12 cellular contexts compared by ENCODE assay signal in the genomic region with DNA sequence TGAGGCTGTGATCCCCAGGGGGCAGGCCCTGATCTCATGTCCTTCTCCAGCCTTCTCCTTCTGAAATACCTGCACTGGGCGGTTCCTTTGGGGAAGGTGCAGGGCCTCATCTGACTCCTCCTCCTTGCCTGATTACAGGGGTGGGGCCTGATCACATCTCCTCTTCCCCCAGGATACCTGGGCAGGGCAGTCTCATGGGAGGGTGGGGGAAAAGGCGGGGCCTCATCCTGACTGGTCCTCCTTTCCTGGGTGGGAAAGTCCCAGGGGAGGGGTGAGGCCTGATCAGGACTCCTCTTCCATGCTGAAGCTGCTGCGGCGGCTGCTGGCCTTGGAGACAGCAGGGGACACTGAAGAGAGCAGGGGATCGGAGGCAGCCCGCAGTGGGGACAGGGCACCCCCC. TPM values are rescaled to one million over a fixed set of nuclear protein-coding genes. Genes with fewer than 3 reads are reported as not detected.
DNase-seq lines count a peak whose midpoint lies in the region; ATAC-seq and TF ChIP-seq lines count a peak whose summit lies in the region.
"Had no signal": no experiment of that assay in that cellular context is flagged by ENCODE, and none has a peak within 500 bp of the region (broad histone marks: within the 10 kb centered on the region; RNA-seq: fewer than 3 reads in every experiment).

No MANE protein-coding gene starts in this region.

- TF ChIP-seq CTCF in natural killer cell (IDR thresholded peaks at IDR 0.05) (no peak), foreskin keratinocyte (conservative IDR thresholded peaks at IDR 0.05) (no peak), upper lobe of right lung (IDR thresholded peaks at IDR 0.05) (no peak)

- no peak overlapping the region for H3K4me3 ChIP-seq in upper lobe of right lung

- intact Hi-C loops in natural killer cell (cut with micrococcal nuclease), result no loop called here
- intact Hi-C loops in upper lobe of right lung (cut with DNase I), result no loop called here

- ATAC-seq in natural killer cell (peak in 2 of 3 donors; percentile 12 to 15), foreskin keratinocyte (peak; percentile 98), upper lobe of right lung (peak; percentile 50), GM18873 (IDR thresholded peaks at IDR 0.05; ENCODE audit: low FRiP score, unreplicated experiment) (no peak)
- no peak for ATAC-seq in natural killer cell treated with Interleukin-12 subunit alpha and Interleukin-12 subunit beta and Interleukin-15 and Interleukin-18, amount 100 ng/mL, for 72 hours
- ATAC-seq: stimulated activated naive CD8-positive, alpha-beta T cell treated with anti-CD3 and anti-CD28 coated beads, Interleukin-15, Interleukin-2, amounts not matched to agents 100 U/mL and 50 U/mL, for 24 hours had no signal

- H3K36me3 ChIP-seq in upper lobe of right lung, result peaks cover 27% of the 10 kb centered on the region

- H3K27ac ChIP-seq in foreskin keratinocyte, result no peak overlapping the region
- H3K27ac ChIP-seq in upper lobe of right lung, result no peak overlapping the region

- no peak for DNase-seq in natural killer cell
- DNase-seq in natural killer cell treated with Interleukin-12 subunit alpha and Interleukin-12 subunit beta and Interleukin-15 and Interleukin-18, amount 100 ng/mL, for 72 hours (ENCODE audit: low spot score), result no peak
- peak; percentile 71 to 85 for DNase-seq in foreskin keratinocyte
- no peak for DNase-seq in upper lobe of right lung
- DNase-seq in dermis blood vessel endothelial cell, result no peak
- DNase-seq: activated B cell treated with CpG ODN at 0.5 μM for 24 hours; activated CD8-positive, alpha-beta memory T cell treated with anti-CD3 and anti-CD28 coated beads, Interleukin-2, amount 50 U/mL, for 4 hours; activated naive CD8-positive, alpha-beta T cell treated with anti-CD3 and anti-CD28 coated beads, Interleukin-2, amount 10 ng/mL, durations not matched to agents 7 days and 5 days; DMS153; NCI-H2081; stimulated activated naive CD8-positive, alpha-beta T cell treated with anti-CD3 and anti-CD28 coated beads, Interleukin-15, Interleukin-2, amounts not matched to agents 100 U/mL and 50 U/mL, for 24 hours had no signal

- no peaks in the 10 kb centered on the region for H3K36me3 Mint-ChIP-seq in natural killer cell
- H3K36me3 Mint-ChIP-seq in natural killer cell treated with Interleukin-12 subunit alpha and Interleukin-12 subunit beta and Interleukin-15 and Interleukin-18, amount 100 ng/mL, for 72 hours, result peaks cover 11% of the 10 kb centered on the region

- no peaks in the 10 kb centered on the region for H3K4me1 Mint-ChIP-seq in natural killer cell
- peaks cover 4 to 8% of the 10 kb centered on the region in 2 donors for H3K4me1 Mint-ChIP-seq in natural killer cell treated with Interleukin-12 subunit alpha and Interleukin-12 subunit beta and Interleukin-15 and Interleukin-18, amount 100 ng/mL, for 72 hours (ENCODE audit: low read depth in 2 of 2)
- H3K4me1 Mint-ChIP-seq: activated naive CD8-positive, alpha-beta T cell treated with anti-CD3 and anti-CD28 coated beads, Interleukin-2, amount 10 ng/mL, durations not matched to agents 7 days and 5 days had no signal

- H3K27ac Mint-ChIP-seq in natural killer cell, result no peak overlapping the region
- H3K27ac Mint-ChIP-seq in natural killer cell treated with Interleukin-12 subunit alpha and Interleukin-12 subunit beta and Interleukin-15 and Interleukin-18, amount 100 ng/mL, for 72 hours, result no peak overlapping the region
- H3K27ac Mint-ChIP-seq: activated B cell treated with CpG ODN at 0.5 μM for 24 hours; activated naive CD8-positive, alpha-beta T cell treated with anti-CD3 and anti-CD28 coated beads, Interleukin-2, amount 10 ng/mL, durations not matched to agents 7 days and 5 days had no signal

- H3K9me3 ChIP-seq in upper lobe of right lung, result no peaks in the 10 kb centered on the region

- no peaks in the 10 kb centered on the region for H3K27me3 Mint-ChIP-seq in natural killer cell (ENCODE audit: low read depth in 2 of 2)
- H3K27me3 Mint-ChIP-seq in natural killer cell treated with Interleukin-12 subunit alpha and Interleukin-12 subunit beta and Interleukin-15 and Interleukin-18, amount 100 ng/mL, for 72 hours, result no peaks in the 10 kb centered on the region
- H3K27me3 Mint-ChIP-seq: activated B cell treated with CpG ODN at 0.5 μM for 24 hours; activated naive CD8-positive, alpha-beta T cell treated with anti-CD3 and anti-CD28 coated beads, Interleukin-2, amount 10 ng/mL, durations not matched to agents 7 days and 5 days had no signal

- H3K27me3 ChIP-seq in foreskin keratinocyte, result no peaks in the 10 kb centered on the region
- no peaks in the 10 kb centered on the region for H3K27me3 ChIP-seq in upper lobe of right lung

- no peaks in the 10 kb centered on the region for H3K9me3 Mint-ChIP-seq in natural killer cell
- H3K9me3 Mint-ChIP-seq in natural killer cell treated with Interleukin-12 subunit alpha and Interleukin-12 subunit beta and Interleukin-15 and Interleukin-18, amount 100 ng/mL, for 72 hours, result no peaks in the 10 kb centered on the region
- H3K9me3 Mint-ChIP-seq: activated B cell treated with CpG ODN at 0.5 μM for 24 hours; activated naive CD8-positive, alpha-beta T cell treated with anti-CD3 and anti-CD28 coated beads, Interleukin-2, amount 10 ng/mL, durations not matched to agents 7 days and 5 days had no signal

- no peak overlapping the region for H3K4me3 Mint-ChIP-seq in natural killer cell
- H3K4me3 Mint-ChIP-seq in natural killer cell treated with Interleukin-12 subunit alpha and Interleukin-12 subunit beta and Interleukin-15 and Interleukin-18, amount 100 ng/mL, for 72 hours, result no peak overlapping the region
- H3K4me3 Mint-ChIP-seq: activated B cell treated with CpG ODN at 0.5 μM for 24 hours; activated naive CD8-positive, alpha-beta T cell treated with anti-CD3 and anti-CD28 coated beads, Interleukin-2, amount 10 ng/mL, durations not matched to agents 7 days and 5 days had no signal

- H3K4me1 ChIP-seq in foreskin keratinocyte, result peaks cover 4% of the 10 kb centered on the region
- no peaks in the 10 kb centered on the region for H3K4me1 ChIP-seq in upper lobe of right lung

RNA-seq across cellular contexts. Expression of gene TFE3, which starts 13.3 kb away (rescaled TPM):
- total RNA-seq in natural killer cell, result 10 to 100 TPM; 43.8 to 57.5 (median 43.9) TPM
- total RNA-seq in natural killer cell treated with Interleukin-12 subunit alpha and Interleukin-12 subunit beta and Interleukin-15 and Interleukin-18, amount 100 ng/mL, for 72 hours, result 10 to 100 TPM; 38.6 to 45.6 TPM
- 41.4 and 41.9 TPM in 2 replicates for total RNA-seq in foreskin keratinocyte
- polyA plus RNA-seq in foreskin keratinocyte, result 38.3 and 38.8 TPM in 2 replicates
- total RNA-seq in upper lobe of right lung, result 62.4 TPM
- total RNA-seq in dermis blood vessel endothelial cell, result 22.8 and 32.2 TPM in 2 replicates

RNA-seq across cellular contexts. Expression of gene GRIPAP1, which starts 27.8 kb away (rescaled TPM):
- total RNA-seq in natural killer cell, result 100 to 1,000 TPM; 120 to 141 (median 131) TPM
- total RNA-seq in natural killer cell treated with Interleukin-12 subunit alpha and Interleukin-12 subunit beta and Interleukin-15 and Interleukin-18, amount 100 ng/mL, for 72 hours, result 100 to 1,000 TPM in 1 of 2 donors, 10 to 100 TPM in 1; 97.8 to 143 TPM
- total RNA-seq in foreskin keratinocyte, result 18.8 and 18.9 TPM in 2 replicates
- 13.7 and 13.8 TPM in 2 replicates for polyA plus RNA-seq in foreskin keratinocyte
- 52.8 TPM for total RNA-seq in upper lobe of right lung
- 29.7 and 30.8 TPM in 2 replicates for total RNA-seq in dermis blood vessel endothelial cell

RNA-seq across cellular contexts. Expression of gene CCDC120, which starts 28.9 kb away (rescaled TPM):
- 10 to 100 TPM; 12.5 to 14.2 (median 13.0) TPM for total RNA-seq in natural killer cell
- 1 to 10 TPM; 5.3 to 9.0 TPM for total RNA-seq in natural killer cell treated with Interleukin-12 subunit alpha and Interleukin-12 subunit beta and Interleukin-15 and Interleukin-18, amount 100 ng/mL, for 72 hours
- total RNA-seq in foreskin keratinocyte, result 5.9 and 8.0 TPM in 2 replicates
- polyA plus RNA-seq in foreskin keratinocyte, result 7.3 and 7.8 TPM in 2 replicates
- 10.8 TPM for total RNA-seq in upper lobe of right lung
- 0.85 and 1.4 TPM in 2 replicates for total RNA-seq in dermis blood vessel endothelial cell

RNA-seq across cellular contexts. Expression of gene PRAF2, which starts 43.9 kb away (rescaled TPM):
- total RNA-seq in natural killer cell, result 10 to 100 TPM; 18.1 to 24.8 (median 19.9) TPM
- 10 to 100 TPM; 16.4 to 19.5 TPM for total RNA-seq in natural killer cell treated with Interleukin-12 subunit alpha and Interleukin-12 subunit beta and Interleukin-15 and Interleukin-18, amount 100 ng/mL, for 72 hours
- total RNA-seq in foreskin keratinocyte, result 11.6 and 11.9 TPM in 2 replicates
- polyA plus RNA-seq in foreskin keratinocyte, result 31.6 and 31.8 TPM in 2 replicates
- 17.3 TPM for total RNA-seq in upper lobe of right lung
- 2.7 and 5.5 TPM in 2 replicates for total RNA-seq in dermis blood vessel endothelial cell

RNA-seq across cellular contexts. Expression of gene WDR45, which starts 49.8 kb away (rescaled TPM):
- 100 to 1,000 TPM; 116 to 142 (median 134) TPM for total RNA-seq in natural killer cell
- 10 to 100 TPM; 48.1 to 62.3 TPM for total RNA-seq in natural killer cell treated with Interleukin-12 subunit alpha and Interleukin-12 subunit beta and Interleukin-15 and Interleukin-18, amount 100 ng/mL, for 72 hours
- total RNA-seq in foreskin keratinocyte, result 25.7 and 38.8 TPM in 2 replicates
- polyA plus RNA-seq in foreskin keratinocyte, result 27.0 and 41.0 TPM in 2 replicates
- 63.2 TPM for total RNA-seq in upper lobe of right lung
- total RNA-seq in dermis blood vessel endothelial cell, result 26.2 and 27.9 TPM in 2 replicates

Comparison
In these comparisons a context has a peak if more than half of its experiments do, and no peak if none do; other contexts are left out.
1. ATAC-seq: peak in natural killer cell (2 of 3), foreskin keratinocyte (single experiment) and upper lobe of right lung (single experiment); none in natural killer cell treated with Interleukin-12 subunit alpha and Interleukin-12 subunit beta and Interleukin-15 and Interleukin-18, amount 100 ng/mL, for 72 hours (0 of 2) and GM18873 (single experiment).
2. DNase-seq: peak in foreskin keratinocyte (2 of 2); none in natural killer cell (single experiment), natural killer cell treated with Interleukin-12 subunit alpha and Interleukin-12 subunit beta and Interleukin-15 and Interleukin-18, amount 100 ng/mL, for 72 hours (single experiment), upper lobe of right lung (single experiment) and dermis blood vessel endothelial cell (single experiment).